In the genomic region with DNA sequence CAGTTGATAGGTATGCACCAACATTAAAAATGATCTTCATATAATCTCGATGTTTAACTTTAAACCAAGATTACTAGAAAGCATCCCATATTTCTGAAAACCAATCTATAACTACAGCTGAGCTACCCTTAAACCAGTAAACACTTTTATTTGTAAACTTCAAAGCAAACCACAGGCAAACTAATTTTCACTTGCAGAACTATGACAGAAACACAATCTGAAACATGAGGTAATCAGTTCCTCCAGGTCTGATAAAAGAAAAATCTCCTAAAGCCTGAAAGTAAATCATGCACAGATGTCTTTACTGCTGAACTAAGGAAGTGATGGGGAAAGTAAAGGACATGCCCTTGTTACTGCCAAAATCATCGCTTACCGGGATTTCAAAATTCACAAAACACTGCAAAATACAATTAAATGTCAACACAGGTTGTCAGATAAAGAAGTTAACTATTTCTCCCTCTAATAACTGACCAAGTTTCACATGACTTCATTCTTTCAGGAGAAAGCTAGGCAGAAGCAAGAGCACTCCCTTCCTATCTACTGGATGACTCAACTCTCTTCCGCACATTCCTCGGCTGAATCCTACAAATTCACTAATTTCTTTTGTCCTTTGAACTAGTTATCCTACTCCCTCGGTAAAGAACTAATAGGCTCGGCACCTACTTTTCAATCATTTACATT, we compare ENCODE assay signal across 8 cellular contexts. TPM values are rescaled to one million over a fixed set of nuclear protein-coding genes. Genes with fewer than 3 reads are reported as not detected.
DNase-seq lines count a peak whose midpoint lies in the region; ATAC-seq and TF ChIP-seq lines count a peak whose summit lies in the region.

No MANE protein-coding gene starts in this region.

- H3K27ac ChIP-seq in dorsolateral prefrontal cortex = peak overlapping the region in 46 of 59 donors; percentile 8 to 99 (median 95)
- peak overlapping the region; percentile 96 for H3K27ac ChIP-seq in naive thymus-derived CD4-positive, alpha-beta T cell (ENCODE audit: low read depth, low read length)

- TF ChIP-seq CTCF in BE2C (IDR thresholded peaks at IDR 0.05; ENCODE audit: low read depth, low read length) = no peak
- TF ChIP-seq CTCF in dorsolateral prefrontal cortex (IDR thresholded peaks at IDR 0.05 in 54 of 56, conservative IDR thresholded peaks at IDR 0.05 in 2 of 56; ENCODE audit: low read depth in 1 of 56, partially characterized antibody in 56 of 56) = no peak

- H3K4me3 ChIP-seq in BE2C (ENCODE audit: low read depth, low read length) = peak overlapping the region; percentile 72
- H3K4me3 ChIP-seq in dorsolateral prefrontal cortex = peak overlapping the region; percentile 64 to 98 (median 82)
- peak overlapping the region; percentile 61 for H3K4me3 ChIP-seq in naive thymus-derived CD4-positive, alpha-beta T cell (ENCODE audit: low read length)

- intact Hi-C loops in dorsolateral prefrontal cortex (cut with DNase I) = loop anchor here (5.0 kb wide), 3 partner anchors 140 to 515 kb away; partner anchors contain the start of gene UBE2N (in 1 of the 2)
- intact Hi-C loops in naive thymus-derived CD4-positive, alpha-beta T cell (cut with micrococcal nuclease) = loop anchor here (1.0 to 10.0 kb wide), 15 partner anchors 15 to 1563 kb away; no protein-coding TSS in a partner anchor

- H3K27ac Mint-ChIP-seq in naive thymus-derived CD4-positive, alpha-beta T cell = peak overlapping the region; percentile 86 to 93 (median 90)

- H3K4me3 Mint-ChIP-seq in naive thymus-derived CD4-positive, alpha-beta T cell = peak overlapping the region; percentile 75 to 94 (median 89)

- no peaks in the 10 kb centered on the region for H3K36me3 ChIP-seq in BE2C
- no peaks in the 10 kb centered on the region for H3K36me3 ChIP-seq in naive thymus-derived CD4-positive, alpha-beta T cell (ENCODE audit: control insufficient read depth in 2 of 3, insufficient read depth in 3 of 3, low read length in 3 of 3)

- ATAC-seq in GM19395 (IDR thresholded peaks at IDR 0.05; ENCODE audit: unreplicated experiment) (peak; percentile 23), HG03521 (IDR thresholded peaks at IDR 0.05; ENCODE audit: unreplicated experiment) (no peak)
- no peak for ATAC-seq in naive thymus-derived CD4-positive, alpha-beta T cell

- H3K36me3 Mint-ChIP-seq in naive thymus-derived CD4-positive, alpha-beta T cell = peaks cover 0 to 14% (median 7%) of the 10 kb centered on the region in 5 donors

- peaks cover 0 to 4% (median 0%) of the 10 kb centered on the region in 11 donors for H3K9me3 Mint-ChIP-seq in naive thymus-derived CD4-positive, alpha-beta T cell

- CTCF ChIA-PET in naive thymus-derived CD4-positive, alpha-beta T cell (lab: Charles Lee) = interaction anchor here (0.6 to 5.9 kb wide), 10 partner anchors 19 to 1562 kb away, joined by 3 to 52 read pairs (median 4); no protein-coding TSS in a partner anchor

- peaks cover 0 to 6% (median 0%) of the 10 kb centered on the region in 5 donors for H3K27me3 Mint-ChIP-seq in naive thymus-derived CD4-positive, alpha-beta T cell

- DNase-seq in BE2C (no peak), OCI-M1 (lab: John Stamatoyannopoulos, UW) (peak; percentile 63), dorsolateral prefrontal cortex (no peak), DMS79 treated with DMSO at 0.1 percent for 48 hours (lab: John Stamatoyannopoulos, UW) (no peak), SK-N-DZ (ENCODE audit: low spot score) (no peak)
- DNase-seq in naive thymus-derived CD4-positive, alpha-beta T cell = peak in 5 of 9 donors; percentile 35 to 49 (median 42)

- no peaks in the 10 kb centered on the region for H3K9me3 ChIP-seq in BE2C
- no peaks in the 10 kb centered on the region for H3K9me3 ChIP-seq in naive thymus-derived CD4-positive, alpha-beta T cell (ENCODE audit: control insufficient read depth in 2 of 3, low read length in 3 of 3)

- H3K27me3 ChIP-seq in BE2C (no peaks in the 10 kb centered on the region), dorsolateral prefrontal cortex (no peaks in the 10 kb centered on the region)
- H3K27me3 ChIP-seq in naive thymus-derived CD4-positive, alpha-beta T cell (ENCODE audit: control insufficient read depth in 2 of 2, insufficient read depth in 2 of 2, low read length in 2 of 2) = no peaks in the 10 kb centered on the region

- H3K4me1 Mint-ChIP-seq in naive thymus-derived CD4-positive, alpha-beta T cell = peaks cover 20 to 61% (median 44%) of the 10 kb centered on the region in 7 donors

- no peaks in the 10 kb centered on the region for H3K4me1 ChIP-seq in BE2C
- H3K4me1 ChIP-seq in naive thymus-derived CD4-positive, alpha-beta T cell (ENCODE audit: control insufficient read depth in 2 of 2, insufficient read depth in 2 of 2, low read length in 2 of 2) = peaks cover 19 to 23% of the 10 kb centered on the region in 2 donors

- POLR2A ChIA-PET in naive thymus-derived CD4-positive, alpha-beta T cell (lab: Charles Lee) = interaction anchor here (0.5 to 5.7 kb wide), 12 partner anchors 11 to 856 kb away, joined by 3 to 127 read pairs (median 3); no protein-coding TSS in a partner anchor

RNA-seq across cellular contexts. Expression of gene EEA1, which starts 1.5 kb away (rescaled TPM):
- 1.8 TPM for polyA plus RNA-seq in BE2C (2012; ENCODE audit: insufficient read depth, insufficient read length, low read depth)
- 10 to 100 TPM; 21.0 to 52.8 (median 39.1) TPM for total RNA-seq in dorsolateral prefrontal cortex
- total RNA-seq in naive thymus-derived CD4-positive, alpha-beta T cell = 10 to 100 TPM; 20.9 to 28.3 (median 27.9) TPM
- 10 to 100 TPM; 21.5 to 22.2 TPM for polyA plus RNA-seq in naive thymus-derived CD4-positive, alpha-beta T cell
- 2.6 and 5.3 TPM in 2 replicates for polyA plus RNA-seq in SK-N-DZ (2014; cell fraction: cytosol; rRNA removed)
- 4.0 and 6.0 TPM in 2 replicates for polyA plus RNA-seq in SK-N-DZ (2014; cell fraction: nucleus; rRNA removed)

Comparison
In these comparisons a context has a peak if more than half of its experiments do, and no peak if none do; other contexts are left out.
1. DNase-seq: peak in OCI-M1 (single experiment) and naive thymus-derived CD4-positive, alpha-beta T cell (5 of 9); none in BE2C (single experiment), dorsolateral prefrontal cortex (0 of 10), DMS79 treated with DMSO at 0.1 percent for 48 hours (single experiment) and SK-N-DZ (single experiment).
2. Peak in every context shown above with its lines, with median percentiles within 50 percentile points of each other: H3K4me3 ChIP-seq.